ENCODE assay signal across 13 cellular contexts in genomic region chr16:15593235-15593634, GRCh38. TPM values are rescaled to one million over a fixed set of nuclear protein-coding genes. Genes with fewer than 3 reads are reported as not detected.
DNase-seq lines count a peak whose midpoint lies in the region; ATAC-seq and TF ChIP-seq lines count a peak whose summit lies in the region.
"Had no signal": no experiment of that assay in that cellular context is flagged by ENCODE, and none has a peak within 500 bp of the region (broad histone marks: within the 10 kb centered on the region; RNA-seq: fewer than 3 reads in every experiment).

No MANE protein-coding gene starts in this region.

- no peak overlapping the region for H3K4me3 ChIP-seq in right atrium auricular region

- intact Hi-C loops in CD4-positive, alpha-beta T cell (cut with DNase I, micrococcal nuclease): loop anchor here in 1 of 2 experiments (5.0 to 10.0 kb wide), 2 partner anchors 49 to 168 kb away; partner anchors contain the start of gene MARF1

- no peak overlapping the region for H3K4me3 Mint-ChIP-seq in CD4-positive, alpha-beta T cell
- H3K4me3 Mint-ChIP-seq in IgD-negative memory B cell (peak overlapping the region in 2 of 4 donors; percentile 37 to 69), progenitor cell of endocrine pancreas (ENCODE audit: low read depth) (no peak overlapping the region)
- no peak overlapping the region for H3K4me3 Mint-ChIP-seq in activated naive CD8-positive, alpha-beta T cell treated with anti-CD3 and anti-CD28 coated beads, Interleukin-2, amount 50 U/mL, for 24 hours
- H3K4me3 Mint-ChIP-seq: activated naive CD8-positive, alpha-beta T cell treated with anti-CD3 and anti-CD28 coated beads, Interleukin-2, amount 10 ng/mL, durations not matched to agents 7 days and 5 days had no signal

- POLR2A ChIA-PET in CD4-positive, alpha-beta T cell (lab: Charles Lee): interaction anchor here (0.7 kb wide), 1 partner anchor 34 kb away, joined by 3 read pairs; no protein-coding TSS in a partner anchor

- H3K27ac Mint-ChIP-seq in CD4-positive, alpha-beta T cell: peak overlapping the region; percentile 61
- peak overlapping the region; percentile 16 to 59 (median 36) for H3K27ac Mint-ChIP-seq in IgD-negative memory B cell
- H3K27ac Mint-ChIP-seq in activated naive CD8-positive, alpha-beta T cell treated with anti-CD3 and anti-CD28 coated beads, Interleukin-2, amount 50 U/mL, for 24 hours: peak overlapping the region; percentile 64
- H3K27ac Mint-ChIP-seq in progenitor cell of endocrine pancreas: peak overlapping the region; percentile 53

- DNase-seq in CD4-positive, alpha-beta T cell: no peak
- no peak for DNase-seq in activated naive CD8-positive, alpha-beta T cell treated with anti-CD3 and anti-CD28 coated beads, Interleukin-2, amount 50 U/mL, for 24 hours
- DNase-seq in progenitor cell of endocrine pancreas (ENCODE audit: low spot score, unreplicated experiment) (no peak), right atrium auricular region (ENCODE audit: low spot score) (no peak), NCI-H2171 (lab: John Stamatoyannopoulos, UW) (no peak)
- DNase-seq: activated naive CD8-positive, alpha-beta T cell treated with anti-CD3 and anti-CD28 coated beads, Interleukin-2, amount 10 ng/mL, durations not matched to agents 7 days and 5 days; effector CD8-positive, alpha-beta T cell; NCI-H1417 treated with DMSO at 0.1 percent for 48 hours; NCI-H446; small intestine had no signal

- H3K4me1 Mint-ChIP-seq in CD4-positive, alpha-beta T cell (ENCODE audit: low read depth): peaks cover 20% of the 10 kb centered on the region
- peaks cover 34 to 41% (median 36%) of the 10 kb centered on the region in 3 donors for H3K4me1 Mint-ChIP-seq in IgD-negative memory B cell
- peaks cover 86% of the 10 kb centered on the region for H3K4me1 Mint-ChIP-seq in activated naive CD8-positive, alpha-beta T cell treated with anti-CD3 and anti-CD28 coated beads, Interleukin-2, amount 50 U/mL, for 24 hours
- peaks cover 7% of the 10 kb centered on the region for H3K4me1 Mint-ChIP-seq in progenitor cell of endocrine pancreas (ENCODE audit: low read depth)

- no peak for TF ChIP-seq CTCF in CD4-positive, alpha-beta T cell (IDR thresholded peaks at IDR 0.05)
- TF ChIP-seq CTCF in progenitor cell of endocrine pancreas (IDR thresholded peaks at IDR 0.05; ENCODE audit: unreplicated experiment) (no peak), right atrium auricular region (IDR thresholded peaks at IDR 0.05) (no peak)

- H3K36me3 Mint-ChIP-seq in CD4-positive, alpha-beta T cell (ENCODE audit: low read depth): peaks cover 65% of the 10 kb centered on the region
- H3K36me3 Mint-ChIP-seq in IgD-negative memory B cell (peaks cover 10% of the 10 kb centered on the region), progenitor cell of endocrine pancreas (ENCODE audit: insufficient read depth) (peaks cover 27% of the 10 kb centered on the region)
- H3K36me3 Mint-ChIP-seq in activated naive CD8-positive, alpha-beta T cell treated with anti-CD3 and anti-CD28 coated beads, Interleukin-2, amount 50 U/mL, for 24 hours (ENCODE audit: low read depth): peaks cover 77% of the 10 kb centered on the region

- no peak for ATAC-seq in CD4-positive, alpha-beta T cell (ENCODE audit: poor library complexity)
- ATAC-seq in activated naive CD8-positive, alpha-beta T cell treated with anti-CD3 and anti-CD28 coated beads, Interleukin-2, amount 50 U/mL, for 24 hours: no peak
- ATAC-seq in GM19395 (IDR thresholded peaks at IDR 0.05; ENCODE audit: unreplicated experiment) (no peak), GM21447 (IDR thresholded peaks at IDR 0.05; ENCODE audit: unreplicated experiment) (no peak)

- peaks cover 58% of the 10 kb centered on the region for H3K36me3 ChIP-seq in right atrium auricular region

- H3K9me3 ChIP-seq in CD4-positive, alpha-beta T cell (ENCODE audit: control insufficient read depth, low read length): no peaks in the 10 kb centered on the region
- no peaks in the 10 kb centered on the region for H3K9me3 ChIP-seq in right atrium auricular region

- H3K27ac ChIP-seq in CD4-positive, alpha-beta T cell (ENCODE audit: low read depth, low read length): no peak overlapping the region
- no peak overlapping the region for H3K27ac ChIP-seq in right atrium auricular region

- H3K27me3 ChIP-seq in CD4-positive, alpha-beta T cell (ENCODE audit: control insufficient read depth, insufficient read depth, low read length): no peaks in the 10 kb centered on the region
- H3K27me3 ChIP-seq in right atrium auricular region: no peaks in the 10 kb centered on the region

- no peaks in the 10 kb centered on the region for H3K27me3 Mint-ChIP-seq in CD4-positive, alpha-beta T cell
- no peaks in the 10 kb centered on the region for H3K27me3 Mint-ChIP-seq in IgD-negative memory B cell
- H3K27me3 Mint-ChIP-seq in activated naive CD8-positive, alpha-beta T cell treated with anti-CD3 and anti-CD28 coated beads, Interleukin-2, amount 50 U/mL, for 24 hours: no peaks in the 10 kb centered on the region
- H3K27me3 Mint-ChIP-seq in progenitor cell of endocrine pancreas: no peaks in the 10 kb centered on the region
- H3K27me3 Mint-ChIP-seq: activated naive CD8-positive, alpha-beta T cell treated with anti-CD3 and anti-CD28 coated beads, Interleukin-2, amount 10 ng/mL, durations not matched to agents 7 days and 5 days had no signal

- H3K4me1 ChIP-seq in right atrium auricular region: peaks cover 0 to 30% of the 10 kb centered on the region in 2 donors

- no peaks in the 10 kb centered on the region for H3K9me3 Mint-ChIP-seq in CD4-positive, alpha-beta T cell
- H3K9me3 Mint-ChIP-seq in IgD-negative memory B cell (no peaks in the 10 kb centered on the region), progenitor cell of endocrine pancreas (ENCODE audit: low read depth) (no peaks in the 10 kb centered on the region)
- no peaks in the 10 kb centered on the region for H3K9me3 Mint-ChIP-seq in activated naive CD8-positive, alpha-beta T cell treated with anti-CD3 and anti-CD28 coated beads, Interleukin-2, amount 50 U/mL, for 24 hours

- CTCF ChIA-PET in CD4-positive, alpha-beta T cell (lab: Charles Lee): no interaction called here

RNA-seq across cellular contexts. Expression of gene MARF1, which starts 49.7 kb away (rescaled TPM):
- total RNA-seq in CD4-positive, alpha-beta T cell: 100 to 1,000 TPM; 156 to 157 TPM
- polyA plus RNA-seq in IgD-negative memory B cell: 38.4 TPM
- total RNA-seq in progenitor cell of endocrine pancreas (67.5 and 71.9 TPM in 2 replicates), right atrium auricular region (10 to 100 TPM; 17.1 to 24.8 TPM)

RNA-seq across cellular contexts. Expression of gene NDE1, which starts 56.8 kb away (rescaled TPM):
- 100 to 1,000 TPM in 1 of 2 experiments, 10 to 100 TPM in 1; 96.6 to 106 TPM for total RNA-seq in CD4-positive, alpha-beta T cell
- 79.2 TPM for polyA plus RNA-seq in IgD-negative memory B cell
- total RNA-seq in progenitor cell of endocrine pancreas (42.5 and 46.0 TPM in 2 replicates), right atrium auricular region (10 to 100 TPM; 12.5 to 18.6 TPM)
